Comparison of ENCODE assay signal across 12 cellular contexts in the genomic region with DNA sequence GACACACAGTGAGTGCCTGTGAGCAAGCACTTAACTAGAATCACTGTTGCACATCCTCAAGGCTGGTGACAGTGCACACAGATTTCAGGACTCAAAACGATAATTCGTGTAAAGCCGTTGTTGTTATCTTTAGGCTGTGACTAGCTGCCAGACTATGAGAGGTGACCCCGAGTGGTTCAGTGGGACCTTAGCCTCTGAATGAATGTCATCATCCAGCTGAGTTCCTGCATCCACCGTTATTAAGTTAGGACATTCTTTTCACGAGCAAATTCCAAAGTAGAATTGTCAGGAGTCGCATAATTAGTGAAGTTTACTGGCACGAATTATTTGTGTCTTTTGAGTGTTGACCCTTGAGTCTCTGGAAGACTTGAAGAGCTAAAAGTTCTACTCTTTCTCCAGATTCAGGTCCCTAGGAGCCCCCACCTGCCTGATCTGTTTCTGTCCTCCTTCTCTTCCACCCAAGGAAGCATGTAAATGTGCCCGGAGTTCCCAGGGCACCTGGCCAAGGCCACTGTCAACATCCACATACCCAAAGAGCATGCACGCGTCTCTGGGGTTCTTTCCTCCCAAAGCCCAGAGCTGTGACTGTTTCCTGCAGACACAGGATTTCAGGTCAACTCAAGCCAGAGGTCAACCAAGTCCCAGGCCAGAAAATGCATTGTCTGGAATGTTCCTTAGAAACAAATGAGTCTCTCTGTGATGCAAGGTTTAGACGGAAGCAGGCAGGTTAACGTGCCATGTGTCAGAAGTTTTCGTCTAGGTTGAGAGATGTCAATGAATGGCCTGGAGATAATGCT.
DNase-seq lines count a peak whose midpoint lies in the region; ATAC-seq, FAIRE-seq and TF ChIP-seq lines count a peak whose summit lies in the region.
"Had no signal": no experiment of that assay in that cellular context is flagged by ENCODE, and none has a peak within 500 bp of the region (broad histone marks: within the 10 kb centered on the region; RNA-seq: fewer than 3 reads in every experiment).

No MANE protein-coding gene starts in this region.

- H3K4me3 ChIP-seq in coronary artery (no peak overlapping the region), kidney (ENCODE audit: low read length in 2 of 2) (no peak overlapping the region)
- H3K4me3 ChIP-seq: MG63 had no signal

- H3K36me3 ChIP-seq in kidney (ENCODE audit: control insufficient read depth in 1 of 2, insufficient read depth in 2 of 2, low read length in 2 of 2): no peaks in the 10 kb centered on the region
- H3K36me3 ChIP-seq: MG63 had no signal

- intact Hi-C loops in kidney (cut with DNase I): no loop called here
- intact Hi-C loops in sciatic nerve (cut with DNase I): loop anchor here (10.0 kb wide), 1 partner anchor 957 kb away; no protein-coding TSS in a partner anchor

- FAIRE-seq in kidney (lab: Jason Lieb, UNC): no peak

- H3K9ac ChIP-seq in kidney (ENCODE audit: low read length in 2 of 2): peak overlapping the region in 1 of 2 donors; percentile 36

- TF ChIP-seq CTCF in coronary artery (IDR thresholded peaks at IDR 0.05) (no peak), kidney (IDR thresholded peaks at IDR 0.05; ENCODE audit: borderline replicate concordance, extremely low read depth, insufficient read depth) (no peak)

- H3K4me1 ChIP-seq in kidney (ENCODE audit: control insufficient read depth in 1 of 2, insufficient read depth in 1 of 2, low read depth in 1 of 2, low read length in 2 of 2): peaks cover 42 to 46% of the 10 kb centered on the region in 2 donors

- ATAC-seq in sciatic nerve (no peak), HG03108 (IDR thresholded peaks at IDR 0.05; ENCODE audit: unreplicated experiment) (no peak), HG03442 (IDR thresholded peaks at IDR 0.05; ENCODE audit: unreplicated experiment) (no peak), HG03045 (IDR thresholded peaks at IDR 0.05; ENCODE audit: unreplicated experiment) (no peak)
- ATAC-seq: esophagus mucosa had no signal

- H3K27ac ChIP-seq in coronary artery (peak overlapping the region; percentile 48 to 75), kidney (ENCODE audit: low read depth in 2 of 2, low read length in 2 of 2) (peak overlapping the region; percentile 29 to 69)

- peak; percentile 71 for DNase-seq in GM04503 (ENCODE audit: low read depth)
- no peak for DNase-seq in coronary artery (ENCODE audit: low spot score)
- peak; percentile 89 for DNase-seq in kidney
- peak; percentile 57 for DNase-seq in sciatic nerve (ENCODE audit: low spot score)
- no peak for DNase-seq in OCI-M1 (lab: John Stamatoyannopoulos, UW)
- DNase-seq: MG63, NCI-H226, T-helper 9 cell had no signal

- H3K9me3 ChIP-seq in kidney (ENCODE audit: control insufficient read depth in 1 of 2, low read length in 2 of 2): no peaks in the 10 kb centered on the region

Comparison
In these comparisons a context has a peak if more than half of its experiments do, and no peak if none do; other contexts are left out.
1. DNase-seq: peak in GM04503 (single experiment), kidney (single experiment) and sciatic nerve (single experiment); none in coronary artery (single experiment) and OCI-M1 (single experiment).